1 cellular context compared by ENCODE assay signal in genomic region chr14:99688210-99688581, GRCh38.
TF ChIP-seq lines count a peak whose summit lies in the region.

No MANE protein-coding gene starts in this region.

TF ChIP-seq in H1, 55 proteins besides CTCF, POLR2A, EP300 and RAD21:
- TF ChIP-seq CHD1 (IDR thresholded peaks at IDR 0.05; ENCODE audit: low read depth, low read length) (no peak), JUND (IDR thresholded peaks at IDR 0.05; ENCODE audit: low read length) (no peak), PHF8 (conservative IDR thresholded peaks at IDR 0.05; ENCODE audit: low read depth, low read length) (no peak), SIN3A (conservative IDR thresholded peaks at IDR 0.05 in 1 of 2, IDR thresholded peaks at IDR 0.05 in 1 of 2; ENCODE audit: low read depth in 1 of 2, low read length in 2 of 2) (no peak), KDM4A (IDR thresholded peaks at IDR 0.05; ENCODE audit: low read depth, low read length, severe bottlenecking) (no peak), ATF2 (IDR thresholded peaks at IDR 0.05; ENCODE audit: low read length) (no peak)
